In genomic region chr1:232172556-232172955, GRCh38 we compare ENCODE assay signal across 25 cellular contexts.
A peak's percentile ranks its signal among the peaks of the same experiment; 100 is the strongest.
DNase-seq lines count a peak whose midpoint lies in the region; TF ChIP-seq lines count a peak whose summit lies in the region.
"Had no signal": no experiment of that assay in that cellular context is flagged by ENCODE, and none has a peak within 500 bp of the region (broad histone marks: within the 10 kb centered on the region; RNA-seq: fewer than 3 reads in every experiment).

No MANE protein-coding gene starts in this region.

- H2AFZ ChIP-seq in smooth muscle cell (ENCODE audit: low read depth), result no peak overlapping the region

- H4K20me1 ChIP-seq in smooth muscle cell (ENCODE audit: low read depth), result no peaks in the 10 kb centered on the region

- H3K27ac Mint-ChIP-seq in nephron (peak overlapping the region in 2 of 3 experiments; percentile 3 to 58), glutamatergic neuron (ENCODE audit: unreplicated experiment) (no peak overlapping the region)
- H3K27ac Mint-ChIP-seq: HFFc6, T-cell had no signal

- H3F3A ChIP-seq in smooth muscle cell (ENCODE audit: low read depth), result no peaks in the 10 kb centered on the region

- H3K27ac ChIP-seq in smooth muscle cell (ENCODE audit: low read depth), result no peak overlapping the region
- H3K27ac ChIP-seq: RWPE1 had no signal

- H3K27me3 ChIP-seq in smooth muscle cell (ENCODE audit: low read depth), result no peaks in the 10 kb centered on the region
- H3K27me3 ChIP-seq: MG63 had no signal

- H3K4me3 Mint-ChIP-seq in nephron, result no peak overlapping the region
- H3K4me3 Mint-ChIP-seq in glutamatergic neuron (ENCODE audit: unreplicated experiment), result no peak overlapping the region
- H3K4me3 Mint-ChIP-seq: CD14-positive monocyte, HFFc6, T-cell had no signal

- no peaks in the 10 kb centered on the region for H3K9me3 ChIP-seq in smooth muscle cell (replicated peaks; ENCODE audit: low read depth)
- H3K9me3 ChIP-seq: HAP-1, MG63 had no signal

- H3K9ac ChIP-seq in smooth muscle cell (ENCODE audit: low read depth), result no peak overlapping the region

- no peaks in the 10 kb centered on the region for H3K36me3 ChIP-seq in smooth muscle cell (ENCODE audit: low read depth)
- H3K36me3 ChIP-seq: HAP-1, MG63 had no signal

- in situ Hi-C loops in KBM-7 (cut with MboI; ENCODE audit: low pct_unique_long_range_greater_than_20kb, low sequenced_read_pairs), result no loop called here

- no peaks in the 10 kb centered on the region for H3K79me2 ChIP-seq in smooth muscle cell (ENCODE audit: low read depth)

- no peaks in the 10 kb centered on the region for H3K9me3 Mint-ChIP-seq in nephron
- no peaks in the 10 kb centered on the region for H3K9me3 Mint-ChIP-seq in glutamatergic neuron (ENCODE audit: unreplicated experiment)
- H3K9me3 Mint-ChIP-seq: CD8-positive, alpha-beta memory T cell; T-cell had no signal

- no peak overlapping the region for H3K4me3 ChIP-seq in smooth muscle cell
- H3K4me3 ChIP-seq: GM12878, HAP-1, MG63 had no signal

- no peaks in the 10 kb centered on the region for H3K4me1 ChIP-seq in smooth muscle cell (ENCODE audit: low read depth)

- H3K4me2 ChIP-seq in smooth muscle cell, result no peak overlapping the region

- peaks cover 20% of the 10 kb centered on the region for H3K27me3 Mint-ChIP-seq in nephron (ENCODE audit: low read depth)
- H3K27me3 Mint-ChIP-seq in glutamatergic neuron (ENCODE audit: unreplicated experiment), result peaks cover 1% of the 10 kb centered on the region

- H3K36me3 Mint-ChIP-seq in nephron (ENCODE audit: low read depth), result no peaks in the 10 kb centered on the region
- no peaks in the 10 kb centered on the region for H3K36me3 Mint-ChIP-seq in glutamatergic neuron (ENCODE audit: unreplicated experiment)
- H3K36me3 Mint-ChIP-seq: CD14-positive monocyte, T-cell had no signal

- WGBS in smooth muscle cell (ENCODE audit: low lambda C conversion rate), result 60% methylated on average over 4 of the region's 4 CpGs

- no peak for TF ChIP-seq CTCF in nephron (IDR thresholded peaks at IDR 0.05; ENCODE audit: unreplicated experiment in 3 of 3)
- TF ChIP-seq CTCF in smooth muscle cell (IDR thresholded peaks at IDR 0.05; ENCODE audit: borderline replicate concordance, insufficient read depth, poor library complexity, severe bottlenecking), result no peak
- no peak for TF ChIP-seq CTCF in glutamatergic neuron (IDR thresholded peaks at IDR 0.05; ENCODE audit: partially characterized antibody, unreplicated experiment)

- DNase-seq in KBM-7, result peak; percentile 46
- DNase-seq in NOMO-1 treated with DMSO at 0.1 percent for 48 hours (lab: John Stamatoyannopoulos, UW; ENCODE audit: unreplicated experiment), result peak; percentile 44
- DNase-seq in NK-92 (lab: John Stamatoyannopoulos, UW; ENCODE audit: unreplicated experiment), result no peak
- no peak for DNase-seq in smooth muscle cell (lab: John Stamatoyannopoulos, UW; ENCODE audit: unreplicated experiment)
- DNase-seq in glomerular visceral epithelial cell (ENCODE audit: extremely low spot score), result no peak
- DNase-seq in glutamatergic neuron, result no peak
- DNase-seq: CD8-positive, alpha-beta memory T cell; DMS 273 treated with DMSO at 0.1 percent for 48 hours; DMS79; EL; GDM1; GOT3; HFFc6; MG63; NCI-H2029; NCI-H446; NCI-H526; NCI-H82; SHP77; T-cell had no signal

- H3K4me1 Mint-ChIP-seq in nephron, result no peaks in the 10 kb centered on the region
- H3K4me1 Mint-ChIP-seq in glutamatergic neuron (ENCODE audit: low read depth, unreplicated experiment), result peaks cover 5% of the 10 kb centered on the region

Comparison
In these comparisons a context has a peak if more than half of its experiments do, and no peak if none do; other contexts are left out.
1. DNase-seq: peak in KBM-7 (single experiment) and NOMO-1 treated with DMSO at 0.1 percent for 48 hours (single experiment); none in NK-92 (single experiment), smooth muscle cell (single experiment), glomerular visceral epithelial cell (single experiment) and glutamatergic neuron (single experiment).